Comparison of ENCODE assay signal across 8 cellular contexts in genomic region chr7:28626629-28627262, GRCh38.
A peak's percentile ranks its signal among the peaks of the same experiment; 100 is the strongest.
DNase-seq lines count a peak whose midpoint lies in the region; ATAC-seq and TF ChIP-seq lines count a peak whose summit lies in the region.

No MANE protein-coding gene starts in this region.

- H3K27ac ChIP-seq in 22Rv1 (no peak overlapping the region), VCaP (no peak overlapping the region), heart right ventricle (peak overlapping the region in 5 of 10 donors; percentile 0 to 63 (median 1))

- intact Hi-C loops in heart right ventricle (cut with DNase I): loop anchor here in 9 of 10 donors (2.0 to 10.0 kb wide), 10 partner anchors 56 to 332 kb away; no protein-coding TSS in a partner anchor

- H3K36me3 ChIP-seq in heart right ventricle: no peaks in the 10 kb centered on the region

- peak in 1 of 8 donors; percentile 46 for ATAC-seq in heart right ventricle

- no peaks in the 10 kb centered on the region for H3K27me3 ChIP-seq in heart right ventricle

- peak; percentile 80 for TF ChIP-seq CTCF in 22Rv1 (IDR thresholded peaks at IDR 0.05)
- peak; percentile 75 for TF ChIP-seq CTCF in VCaP (conservative IDR thresholded peaks at IDR 0.05)
- TF ChIP-seq CTCF in heart right ventricle (IDR thresholded peaks at IDR 0.05): peak; percentile 28 to 79 (median 71)

- 26 to 33% methylated on average over 7 of the region's 7 CpGs for WGBS in heart right ventricle, 2 donors

- peak; percentile 47 for DNase-seq in EL
- DNase-seq in LHCN-M2 (ENCODE audit: low read depth): peak; percentile 59
- no peak for DNase-seq in heart right ventricle
- DNase-seq in stimulated activated CD4-positive, alpha-beta T cell treated with anti-CD3 and anti-CD28 coated beads, Interleukin-15, amount 100 ng/mL, for 24 hours: peak; percentile 38
- DNase-seq in cortex of kidney (lab: John Stamatoyannopoulos, UW): no peak
- DNase-seq in GDM1 (lab: John Stamatoyannopoulos, UW): no peak

- no peaks in the 10 kb centered on the region for H3K9me3 ChIP-seq in heart right ventricle

- H3K4me1 ChIP-seq in heart right ventricle: peaks cover 0 to 84% (median 42%) of the 10 kb centered on the region in 9 donors

- no peak overlapping the region for H3K4me3 ChIP-seq in heart right ventricle

Comparison
In these comparisons a context has a peak if more than half of its experiments do, and no peak if none do; other contexts are left out.
1. DNase-seq: peak in EL (single experiment), LHCN-M2 (single experiment) and stimulated activated CD4-positive, alpha-beta T cell treated with anti-CD3 and anti-CD28 coated beads, Interleukin-15, amount 100 ng/mL, for 24 hours (single experiment); none in heart right ventricle (0 of 2), cortex of kidney (single experiment) and GDM1 (single experiment).
2. Peak in every context shown above with its lines, with median percentiles within 50 percentile points of each other: CTCF ChIP-seq.